8 cellular contexts compared by ENCODE assay signal in the genomic region with DNA sequence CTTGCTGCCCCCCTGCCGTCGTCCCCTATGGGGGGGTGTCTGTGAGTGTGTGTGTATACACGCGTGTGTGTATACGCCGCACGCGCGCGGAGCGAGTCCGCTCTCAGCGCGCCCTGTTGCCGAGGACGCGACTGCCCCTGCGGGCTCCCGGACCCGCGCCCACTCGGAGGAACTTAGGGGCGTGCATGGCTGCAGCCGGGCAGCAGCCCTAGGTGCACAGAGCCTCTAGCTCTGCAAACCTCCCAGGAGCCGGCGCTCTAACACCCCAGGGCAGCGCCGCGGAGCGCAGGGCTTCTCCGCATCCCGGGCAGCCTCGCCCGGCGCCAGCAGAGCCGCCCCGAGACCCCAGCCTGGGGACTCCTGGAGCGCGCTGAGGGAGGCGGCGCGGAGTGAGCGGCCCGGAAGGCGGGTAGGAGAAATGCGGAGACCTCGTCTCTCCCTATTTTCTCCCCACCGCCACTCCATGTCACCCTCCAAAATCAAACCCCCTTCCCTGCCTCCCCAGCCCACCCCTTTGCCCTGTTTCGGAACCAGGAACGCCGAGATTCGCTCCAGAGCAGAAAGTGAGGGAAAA. TPM values are rescaled to one million over a fixed set of nuclear protein-coding genes. Genes with fewer than 3 reads are reported as not detected.
DNase-seq lines count a peak whose midpoint lies in the region; ATAC-seq and TF ChIP-seq lines count a peak whose summit lies in the region.

No MANE protein-coding gene starts in this region.

- H3K9ac ChIP-seq in endodermal cell (ENCODE audit: extremely low read depth, low read length, poor library complexity, severe bottlenecking): peak overlapping the region; percentile 80

- H3K4me1 ChIP-seq in BE2C: no peaks in the 10 kb centered on the region
- H3K4me1 ChIP-seq in endodermal cell (ENCODE audit: control insufficient read depth, insufficient read depth, low read length): peaks cover 14% of the 10 kb centered on the region
- H3K4me1 ChIP-seq in tibial artery: peaks cover 0 to 43% (median 26%) of the 10 kb centered on the region in 4 donors

- H3K4me3 ChIP-seq in BE2C (ENCODE audit: low read depth, low read length): peak overlapping the region; percentile 65
- H3K4me3 ChIP-seq in Jurkat, Clone E6-1 (ENCODE audit: low read length): peak overlapping the region; percentile 94
- H3K4me3 ChIP-seq in endodermal cell (ENCODE audit: low read length): peak overlapping the region; percentile 94
- peak overlapping the region; percentile 73 to 79 for H3K4me3 ChIP-seq in tibial artery

- H3K36me3 ChIP-seq in BE2C (no peaks in the 10 kb centered on the region), endodermal cell (ENCODE audit: control insufficient read depth, insufficient read depth, low read length) (peaks cover 28% of the 10 kb centered on the region), tibial artery (peaks cover 0 to 10% (median 0%) of the 10 kb centered on the region in 3 donors)

- H3K27ac ChIP-seq in endodermal cell (ENCODE audit: low read depth, low read length): no peak overlapping the region
- H3K27ac ChIP-seq in tibial artery: peak overlapping the region; percentile 79 to 81

- H3K27ac Mint-ChIP-seq in endodermal cell: peak overlapping the region; percentile 69
- H3K27ac Mint-ChIP-seq in mesothelial cell of epicardium: peak overlapping the region; percentile 95

- WGBS in endodermal cell (ENCODE audit: insufficient coverage in 1 of 2, insufficient read length in 1 of 2), 2 experiments: 0% methylated on average over 7 to 52 of the region's 52 CpGs

- peaks cover 3% of the 10 kb centered on the region for H3K9me3 Mint-ChIP-seq in endodermal cell
- H3K9me3 Mint-ChIP-seq in mesothelial cell of epicardium: peaks cover 3% of the 10 kb centered on the region

- H3K27me3 ChIP-seq in BE2C: peaks cover 54% of the 10 kb centered on the region
- no peaks in the 10 kb centered on the region for H3K27me3 ChIP-seq in endodermal cell (ENCODE audit: control insufficient read depth, insufficient read depth, low read length, poor library complexity, severe bottlenecking)
- no peaks in the 10 kb centered on the region for H3K27me3 ChIP-seq in tibial artery

- H3K9me3 ChIP-seq in BE2C (peaks cover 2% of the 10 kb centered on the region; the same call in 1 of the 2 replicates), endodermal cell (ENCODE audit: control insufficient read depth, low read length) (no peaks in the 10 kb centered on the region), tibial artery (no peaks in the 10 kb centered on the region)

- TF ChIP-seq CTCF in BE2C (IDR thresholded peaks at IDR 0.05; ENCODE audit: low read depth, low read length) (peak; percentile 12; the same call in 1 of the 2 replicates), endodermal cell (conservative IDR thresholded peaks at IDR 0.05) (no peak), mesothelial cell of epicardium (IDR thresholded peaks at IDR 0.05; ENCODE audit: unreplicated experiment) (no peak), tibial artery (IDR thresholded peaks at IDR 0.05) (no peak)

- intact Hi-C loops in tibial artery (cut with DNase I; ENCODE audit: low total_unique reads): loop anchor here (5.0 to 10.0 kb wide), 2 partner anchors 61 to 86 kb away; no protein-coding TSS in a partner anchor

- H3K4me1 Mint-ChIP-seq in endodermal cell: peaks cover 24% of the 10 kb centered on the region
- peaks cover 20% of the 10 kb centered on the region for H3K4me1 Mint-ChIP-seq in mesothelial cell of epicardium

- DNase-seq in BE2C (peak; percentile 44), endodermal cell (peak; percentile 81), mesothelial cell of epicardium (ENCODE audit: low spot score in 2 of 2, unreplicated experiment in 2 of 2) (peak in 1 of 2 experiments; percentile 64), tibial artery (peak in 1 of 2 donors; percentile 72), H4 (ENCODE audit: low spot score) (no peak)
- DNase-seq in Jurkat, Clone E6-1 (ENCODE audit: low read depth, low spot score): no peak
- peak; percentile 63 for DNase-seq in activated CD4-positive, alpha-beta T cell treated with anti-CD3 and anti-CD28 coated beads for 48 hours

- peak overlapping the region; percentile 82 for H3K4me3 Mint-ChIP-seq in endodermal cell
- peak overlapping the region; percentile 88 for H3K4me3 Mint-ChIP-seq in mesothelial cell of epicardium

- H3K36me3 Mint-ChIP-seq in endodermal cell (ENCODE audit: low read depth): peaks cover 21% of the 10 kb centered on the region
- H3K36me3 Mint-ChIP-seq in mesothelial cell of epicardium: peaks cover 2% of the 10 kb centered on the region

- ATAC-seq in GM18511 (IDR thresholded peaks at IDR 0.05; ENCODE audit: unreplicated experiment): peak; percentile 29

- peaks cover 1% of the 10 kb centered on the region for H3K27me3 Mint-ChIP-seq in endodermal cell (ENCODE audit: insufficient read depth)
- no peaks in the 10 kb centered on the region for H3K27me3 Mint-ChIP-seq in mesothelial cell of epicardium (ENCODE audit: low read depth)

RNA-seq across cellular contexts. Expression of a gene that starts 0.6 kb away (rescaled TPM):
- 0.25 TPM for polyA plus RNA-seq in BE2C (2012; ENCODE audit: insufficient read depth, insufficient read length, low read depth)
- polyA plus RNA-seq in Jurkat, Clone E6-1 (2012; ENCODE audit: insufficient read depth, insufficient read length): 9.5 TPM
- 10 to 100 TPM; 22.4 to 28.3 TPM for total RNA-seq in endodermal cell
- 12.3 TPM for polyA plus RNA-seq in endodermal cell (2013, experiment 1 of 2)
- 12.3 TPM for polyA plus RNA-seq in endodermal cell (2013, experiment 2 of 2)
- total RNA-seq in mesothelial cell of epicardium: 19.7 to 21.2 TPM (median 21.0 TPM) in 3 replicates
- 1.9 and 2.1 TPM in 2 replicates for total RNA-seq in H4 (2014; rRNA removed; shearing (Covaris generic))

Comparison
In these comparisons a context has a peak if more than half of its experiments do, and no peak if none do; other contexts are left out.
1. DNase-seq: peak in BE2C (single experiment), activated CD4-positive, alpha-beta T cell treated with anti-CD3 and anti-CD28 coated beads for 48 hours (single experiment) and endodermal cell (single experiment); none in Jurkat, Clone E6-1 (single experiment) and H4 (single experiment).
2. Peak in every context shown above with its lines, with median percentiles within 50 percentile points of each other: H3K4me3 ChIP-seq.